In genomic region chr13:59445812-59446211, GRCh38 we compare ENCODE assay signal across 1 cellular context.
TF ChIP-seq lines count a peak whose summit lies in the region.

No MANE protein-coding gene starts in this region.

TF ChIP-seq in H1, 55 proteins besides CTCF, POLR2A, EP300 and RAD21 (continued from another document):
- TF ChIP-seq CHD7 (IDR thresholded peaks at IDR 0.05; ENCODE audit: insufficient replicate concordance, low read length) (no peak), RXRA (IDR thresholded peaks at IDR 0.05; ENCODE audit: insufficient read depth, low read depth, low read length) (no peak), POLR2AphosphoS5 (IDR thresholded peaks at IDR 0.05; ENCODE audit: low read depth, low read length) (no peak), SIN3A (conservative IDR thresholded peaks at IDR 0.05 in 1 of 2, IDR thresholded peaks at IDR 0.05 in 1 of 2; ENCODE audit: low read depth in 1 of 2, low read length in 2 of 2) (no peak), JUND (IDR thresholded peaks at IDR 0.05; ENCODE audit: low read length) (no peak), BACH1 (IDR thresholded peaks at IDR 0.05; ENCODE audit: low read length) (no peak), RFX5 (IDR thresholded peaks at IDR 0.05; ENCODE audit: borderline replicate concordance, low read depth, low read length) (no peak), MAFK (IDR thresholded peaks at IDR 0.05; ENCODE audit: low read depth, low read length) (no peak), SRF (IDR thresholded peaks at IDR 0.05; ENCODE audit: low read depth, low read length) (no peak), TEAD4 (IDR thresholded peaks at IDR 0.05; ENCODE audit: low read depth, low read length) (no peak), ASH2L (IDR thresholded peaks at IDR 0.05; ENCODE audit: low read length) (no peak), FOSL1 (IDR thresholded peaks at IDR 0.05; ENCODE audit: insufficient read depth, low read depth, low read length) (no peak), CEBPB (IDR thresholded peaks at IDR 0.05; ENCODE audit: low read depth, low read length) (no peak)
TF ChIP-seq in H1: peak in this region for 0.
